In genomic region chr1:42258218-42258617, GRCh38 we compare ENCODE assay signal across 17 cellular contexts.
DNase-seq lines count a peak whose midpoint lies in the region; ATAC-seq, FAIRE-seq and TF ChIP-seq lines count a peak whose summit lies in the region.
"Had no signal": no experiment of that assay in that cellular context is flagged by ENCODE, and none has a peak within 500 bp of the region (broad histone marks: within the 10 kb centered on the region; RNA-seq: fewer than 3 reads in every experiment).

No MANE protein-coding gene starts in this region.

- TF ChIP-seq RAD21 in GM12878 (IDR thresholded peaks at IDR 0.05; ENCODE audit: insufficient read depth, low read depth, low read length), result no peak

- no peak for ATAC-seq in CD8-positive, alpha-beta T cell
- ATAC-seq in GM12878, result peak; percentile 76
- ATAC-seq: esophagus mucosa; naive thymus-derived CD8-positive, alpha-beta T cell had no signal

- no peaks in the 10 kb centered on the region for H3K36me3 ChIP-seq in CD8-positive, alpha-beta T cell (ENCODE audit: insufficient read depth, low read length)
- H3K36me3 ChIP-seq in GM12878 (ENCODE audit: control insufficient read depth in 2 of 2, insufficient read depth in 2 of 2, low read length in 1 of 2) (no peaks in the 10 kb centered on the region), uterus (no peaks in the 10 kb centered on the region)

- RAD21 ChIA-PET in GM12878 (lab: Charles Lee; ENCODE audit: unreplicated experiment), result interaction anchor here (1.6 kb wide), 1 partner anchor 76 kb away, joined by 6 read pairs; no protein-coding TSS in a partner anchor

- in situ Hi-C loops in GM12878 (cut with MboI), result no loop called here

- H3K4me3 Mint-ChIP-seq in CD8-positive, alpha-beta T cell, result no peak overlapping the region
- no peak overlapping the region for H3K4me3 Mint-ChIP-seq in nephron progenitor cell

- H3K9me3 Mint-ChIP-seq in CD8-positive, alpha-beta T cell, result peaks cover 4% of the 10 kb centered on the region
- peaks cover 16% of the 10 kb centered on the region for H3K9me3 Mint-ChIP-seq in nephron progenitor cell

- no peaks in the 10 kb centered on the region for H4K20me1 ChIP-seq in GM12878 (ENCODE audit: control insufficient read depth, insufficient read depth)

- intact Hi-C loops in CD8-positive, alpha-beta T cell (cut with DNase I, micrococcal nuclease), result no loop called here
- intact Hi-C loops in GM12878 (cut with micrococcal nuclease; ENCODE audit: unreplicated experiment) (no loop called here), uterus (cut with DNase I; ENCODE audit: low total_unique reads) (no loop called here)

- TF ChIP-seq CTCF in CD8-positive, alpha-beta T cell (IDR thresholded peaks at IDR 0.05), result no peak
- TF ChIP-seq CTCF in GM20000 (IDR thresholded peaks at IDR 0.05; ENCODE audit: extremely low read depth, missing control alignments) (no peak), GM12878 (IDR thresholded peaks at IDR 0.05 in 2 of 3, conservative IDR thresholded peaks at IDR 0.05 in 1 of 3; ENCODE audit: control insufficient read depth in 2 of 3, extremely low read depth in 1 of 3, insufficient read depth in 1 of 3, low read depth in 3 of 3, low read length in 3 of 3) (no peak), nephron progenitor cell (IDR thresholded peaks at IDR 0.05) (no peak), D721Med (IDR thresholded peaks at IDR 0.05; ENCODE audit: insufficient read depth, missing control alignments) (no peak), uterus (IDR thresholded peaks at IDR 0.05) (no peak)

- no peak overlapping the region for H3K27ac ChIP-seq in CD8-positive, alpha-beta T cell (ENCODE audit: low read depth, low read length)
- peak overlapping the region; percentile 66; the same call in 1 of the 2 replicates for H3K27ac ChIP-seq in GM12878 (ENCODE audit: control insufficient read depth, insufficient read depth)
- H3K27ac ChIP-seq in uterus, result no peak overlapping the region
- H3K27ac ChIP-seq: GM23248 had no signal

- peak overlapping the region; percentile 10 for H3K27ac Mint-ChIP-seq in CD8-positive, alpha-beta T cell
- H3K27ac Mint-ChIP-seq in nephron progenitor cell, result peak overlapping the region; percentile 31

- H3K4me1 ChIP-seq in CD8-positive, alpha-beta T cell (ENCODE audit: insufficient read depth, low read length), result peaks cover 10% of the 10 kb centered on the region
- H3K4me1 ChIP-seq in GM12878 (ENCODE audit: control insufficient read depth, insufficient read depth, low read length), result peaks cover 33% of the 10 kb centered on the region
- no peaks in the 10 kb centered on the region for H3K4me1 ChIP-seq in uterus

- no peak overlapping the region for H3K9ac ChIP-seq in GM12878 (ENCODE audit: control insufficient read depth, insufficient read depth, low read length)
- H3K9ac ChIP-seq: GM23248 had no signal

- no peaks in the 10 kb centered on the region for H3K9me3 ChIP-seq in CD8-positive, alpha-beta T cell (ENCODE audit: low read length)
- H3K9me3 ChIP-seq in GM12878 (replicated peaks; ENCODE audit: control insufficient read depth, insufficient read depth, low read length), result no peaks in the 10 kb centered on the region; the same call in none of the 3 replicates
- H3K9me3 ChIP-seq in uterus, result no peaks in the 10 kb centered on the region
- H3K9me3 ChIP-seq: testis had no signal

- H3K27me3 ChIP-seq in CD8-positive, alpha-beta T cell (ENCODE audit: insufficient read depth, low read length), result no peaks in the 10 kb centered on the region
- H3K27me3 ChIP-seq in GM12878 (replicated peaks in 1 of 2; ENCODE audit: control insufficient read depth in 2 of 2, insufficient read depth in 2 of 2, low read length in 1 of 2) (no peaks in the 10 kb centered on the region), uterus (no peaks in the 10 kb centered on the region)
- H3K27me3 ChIP-seq: testis had no signal

- peaks cover 47% of the 10 kb centered on the region for H3K36me3 Mint-ChIP-seq in CD8-positive, alpha-beta T cell
- peaks cover 52% of the 10 kb centered on the region for H3K36me3 Mint-ChIP-seq in nephron progenitor cell (ENCODE audit: low read depth)

- no peak for DNase-seq in CD8-positive, alpha-beta T cell
- DNase-seq in GM20000 (ENCODE audit: low spot score), result peak; percentile 8
- peak; percentile 35 for DNase-seq in GM12878 (ENCODE audit: low read depth, low spot score)
- DNase-seq in nephron progenitor cell, result no peak
- no peak for DNase-seq in NCI-H2107 (lab: John Stamatoyannopoulos, UW)
- DNase-seq in GM03348 (ENCODE audit: low spot score), result no peak
- DNase-seq in D721Med (ENCODE audit: insufficient read length, low spot score), result no peak
- no peak for DNase-seq in uterus
- DNase-seq: activated CD4-positive, alpha-beta T cell treated with anti-CD3 and anti-CD28 coated beads, Interleukin-2, amount 50 U/mL, for 48 hours; activated T-cell treated with anti-CD3 and anti-CD28 coated beads, Interleukin-2, amount 50 U/mL, for 48 hours; AML-193; GM23248; naive thymus-derived CD8-positive, alpha-beta T cell; NCI-H446; stimulated activated CD4-positive, alpha-beta T cell treated with anti-CD3 and anti-CD28 coated beads, Interleukin-1b, Interleukin-23, amount 100 ng/mL, for 48 hours; testis had no signal

- H3K4me1 Mint-ChIP-seq in CD8-positive, alpha-beta T cell (ENCODE audit: low read depth), result peaks cover 51% of the 10 kb centered on the region
- peaks cover 16% of the 10 kb centered on the region for H3K4me1 Mint-ChIP-seq in nephron progenitor cell

- no peak overlapping the region for H3K4me3 ChIP-seq in CD8-positive, alpha-beta T cell (ENCODE audit: low read depth, low read length)
- H3K4me3 ChIP-seq in GM12878 (no peak overlapping the region), uterus (no peak overlapping the region)
- H3K4me3 ChIP-seq: GM23248, testis had no signal

- no TSS peak for BruUV-seq in GM12878 (replicated peaks; lab: Mats Ljungman, UMichigan)

- WGBS in GM12878 (ENCODE audit: insufficient coverage, insufficient replicate concordance, low lambda C conversion rate, missing lambda C conversion rate), result 86% methylated on average over 1 of the region's 1 CpG

- no peak for TF ChIP-seq POLR2A in GM12878 (IDR thresholded peaks at IDR 0.05; ENCODE audit: low read depth, low read length)
- TF ChIP-seq POLR2A in uterus (IDR thresholded peaks at IDR 0.05), result no peak

- FAIRE-seq in GM12878 (lab: Jason Lieb, UNC), result no peak
- no peak for FAIRE-seq in D721Med (lab: Jason Lieb, UNC)

- POLR2A ChIA-PET in CD8-positive, alpha-beta T cell (lab: Charles Lee), result interaction anchor here (1.8 kb wide), 1 partner anchor 11 kb away, joined by 7 read pairs; no protein-coding TSS in a partner anchor
- POLR2A ChIA-PET in GM12878 (lab: Charles Lee), result no interaction called here

- H2AFZ ChIP-seq in GM12878 (ENCODE audit: control insufficient read depth, low read depth, low read length), result no peak overlapping the region
- H2AFZ ChIP-seq: GM23248 had no signal

- 0 out of 4 replicates have a peak, but pooled peaks of 1 of the 2 experiments have one; percentile 12 for TF ChIP-seq EP300 in GM12878 (IDR thresholded peaks at IDR 0.05; ENCODE audit: borderline replicate concordance in 1 of 2, control insufficient read depth in 1 of 2, low read depth in 2 of 2, low read length in 2 of 2)

- peak overlapping the region; percentile 58 for H3K4me2 ChIP-seq in GM12878 (ENCODE audit: control insufficient read depth, insufficient read depth)

- H3K27me3 Mint-ChIP-seq in CD8-positive, alpha-beta T cell (ENCODE audit: low read depth), result no peaks in the 10 kb centered on the region
- H3K27me3 Mint-ChIP-seq in nephron progenitor cell (ENCODE audit: low read depth, poor library complexity), result no peaks in the 10 kb centered on the region
- H3K27me3 Mint-ChIP-seq: naive thymus-derived CD8-positive, alpha-beta T cell had no signal

- CTCF ChIA-PET in CD8-positive, alpha-beta T cell (lab: Charles Lee), result no interaction called here
- CTCF ChIA-PET in GM12878 (lab: Yijun Ruan, JAX), result interaction anchor here (0.6 to 1.6 kb wide), 3 partner anchors 10 to 487 kb away, joined by 3 to 5 read pairs (median 3); no protein-coding TSS in a partner anchor

- SMC1A ChIA-PET in GM12878 (lab: Charles Lee; ENCODE audit: uncharacterized antibody, unreplicated experiment), result interaction anchor here (0.6 to 1.6 kb wide), 5 partner anchors 16 to 74 kb away, joined by 3 to 5 read pairs (median 4); no protein-coding TSS in a partner anchor

- peaks cover 51% of the 10 kb centered on the region for H3K79me2 ChIP-seq in GM12878 (ENCODE audit: control insufficient read depth, insufficient read depth, low read length)

TF ChIP-seq in GM12878, 131 proteins besides CTCF, POLR2A, EP300 and RAD21 (continues in another document):
- TF ChIP-seq STAT3 (IDR thresholded peaks at IDR 0.05; ENCODE audit: low read depth, low read length) (0 out of 2 replicates have a peak, but pooled peaks have one; percentile 27), YBX1 (IDR thresholded peaks at IDR 0.05) (no peak), RUNX3 (IDR thresholded peaks at IDR 0.05; ENCODE audit: low read length) (peak; percentile 64), POU2F2 (IDR thresholded peaks at IDR 0.05; ENCODE audit: borderline replicate concordance, low read depth, low read length) (peak; percentile 75; the same call in 1 of the 3 replicates), RELB (IDR thresholded peaks at IDR 0.05; ENCODE audit: low read depth) (0 out of 2 replicates have a peak, but pooled peaks have one; percentile 24), IKZF1 (conservative IDR thresholded peaks at IDR 0.05) (peak; percentile 53), IKZF2 (IDR thresholded peaks at IDR 0.05) (peak; percentile 65 to 67), MEF2A (IDR thresholded peaks at IDR 0.05; ENCODE audit: insufficient read depth, low read depth, low read length) (peak; percentile 56; the same call in 1 of the 2 replicates)

Comparison
In these comparisons a context has a peak if more than half of its experiments do, and no peak if none do; other contexts are left out.
1. DNase-seq: peak in GM20000 (single experiment) and GM12878 (single experiment); none in CD8-positive, alpha-beta T cell (0 of 7), nephron progenitor cell (single experiment), NCI-H2107 (single experiment), GM03348 (single experiment), D721Med (single experiment) and uterus (0 of 2).